Comparison of ENCODE assay signal across 8 cellular contexts in genomic region chr19:37007587-37008220, GRCh38.
A peak's percentile ranks its signal among the peaks of the same experiment; 100 is the strongest.
DNase-seq lines count a peak whose midpoint lies in the region; ATAC-seq and TF ChIP-seq lines count a peak whose summit lies in the region.

No MANE protein-coding gene starts in this region.

- peaks cover 22% of the 10 kb centered on the region for H3K9me3 Mint-ChIP-seq in stimulated activated effector memory CD8-positive, alpha-beta T cell treated with anti-CD3 and anti-CD28 coated beads, Interleukin-12 subunit alpha, Interleukin-12 subunit beta, amount 100 ng/mL, for 72 hours

- H3K36me3 ChIP-seq in NT2/D1 (ENCODE audit: insufficient read depth, insufficient read length, low read length) (peaks cover 4% of the 10 kb centered on the region), brain microvascular endothelial cell (replicated peaks) (no peaks in the 10 kb centered on the region)

- H3K4me3 Mint-ChIP-seq in stimulated activated effector memory CD8-positive, alpha-beta T cell treated with anti-CD3 and anti-CD28 coated beads, Interleukin-12 subunit alpha, Interleukin-12 subunit beta, amount 100 ng/mL, for 72 hours, result peak overlapping the region; percentile 60

- H3K27ac Mint-ChIP-seq in stimulated activated effector memory CD8-positive, alpha-beta T cell treated with anti-CD3 and anti-CD28 coated beads, Interleukin-12 subunit alpha, Interleukin-12 subunit beta, amount 100 ng/mL, for 72 hours, result no peak overlapping the region

- peak; percentile 44 for ATAC-seq in stimulated activated effector memory CD8-positive, alpha-beta T cell treated with anti-CD3 and anti-CD28 coated beads, Interleukin-12 subunit alpha, Interleukin-12 subunit beta, amount 100 ng/mL, for 72 hours
- ATAC-seq in HG02852 (IDR thresholded peaks at IDR 0.05; ENCODE audit: unreplicated experiment) (no peak), HG03442 (IDR thresholded peaks at IDR 0.05; ENCODE audit: unreplicated experiment) (no peak)

- H3K27me3 ChIP-seq in NT2/D1 (ENCODE audit: insufficient read depth, insufficient read length) (no peaks in the 10 kb centered on the region), brain microvascular endothelial cell (replicated peaks) (no peaks in the 10 kb centered on the region), mononuclear cell (ENCODE audit: insufficient read depth, low read length) (no peaks in the 10 kb centered on the region)

- H3K9me3 ChIP-seq in NT2/D1 (ENCODE audit: insufficient read depth, low read length) (peaks cover 8% of the 10 kb centered on the region; the same call in 1 of the 2 replicates), mononuclear cell (ENCODE audit: low read depth, low read length) (no peaks in the 10 kb centered on the region)

- peak overlapping the region; percentile 32 for H3K4me3 ChIP-seq in NT2/D1 (ENCODE audit: insufficient read length, low read depth)
- peak overlapping the region; percentile 22 for H3K4me3 ChIP-seq in brain microvascular endothelial cell (ENCODE audit: low read depth, low read length)
- H3K4me3 ChIP-seq in mononuclear cell (ENCODE audit: low read length), result peak overlapping the region; percentile 6

- TF ChIP-seq CTCF in brain microvascular endothelial cell (IDR thresholded peaks at IDR 0.05; ENCODE audit: low read depth, low read length, missing control alignments), result no peak

- no peaks in the 10 kb centered on the region for H3K36me3 Mint-ChIP-seq in stimulated activated effector memory CD8-positive, alpha-beta T cell treated with anti-CD3 and anti-CD28 coated beads, Interleukin-12 subunit alpha, Interleukin-12 subunit beta, amount 100 ng/mL, for 72 hours

- peaks cover 6% of the 10 kb centered on the region for H3K4me1 Mint-ChIP-seq in stimulated activated effector memory CD8-positive, alpha-beta T cell treated with anti-CD3 and anti-CD28 coated beads, Interleukin-12 subunit alpha, Interleukin-12 subunit beta, amount 100 ng/mL, for 72 hours

- peak; percentile 50 for DNase-seq in AG08395 (ENCODE audit: low spot score)
- peak; percentile 27 for DNase-seq in NT2/D1 (ENCODE audit: low read depth, low spot score)
- peak; percentile 40 for DNase-seq in brain microvascular endothelial cell
- DNase-seq in stimulated activated effector memory CD8-positive, alpha-beta T cell treated with anti-CD3 and anti-CD28 coated beads, Interleukin-12 subunit alpha, Interleukin-12 subunit beta, amount 100 ng/mL, for 72 hours (ENCODE audit: low spot score in 2 of 2), result peak in 1 of 2 donors; percentile 11
- DNase-seq in DMS 273 treated with DMSO at 0.1 percent for 48 hours (lab: John Stamatoyannopoulos, UW), result no peak

- H3K4me1 ChIP-seq in NT2/D1 (ENCODE audit: insufficient read depth, insufficient read length), result peaks cover 3% of the 10 kb centered on the region
- H3K4me1 ChIP-seq in mononuclear cell (ENCODE audit: insufficient read depth, low read length), result no peaks in the 10 kb centered on the region

- H3K27ac ChIP-seq in brain microvascular endothelial cell, result no peak overlapping the region

- H3K9ac ChIP-seq in NT2/D1 (ENCODE audit: insufficient read length, low read depth), result peak overlapping the region; percentile 74

- in situ Hi-C loops in brain microvascular endothelial cell (cut with HindIII; ENCODE audit: low pct_ligation_motif_present, low sequenced_read_pairs), result no loop called here
